Comparison of ENCODE assay signal across 8 cellular contexts in the genomic region with DNA sequence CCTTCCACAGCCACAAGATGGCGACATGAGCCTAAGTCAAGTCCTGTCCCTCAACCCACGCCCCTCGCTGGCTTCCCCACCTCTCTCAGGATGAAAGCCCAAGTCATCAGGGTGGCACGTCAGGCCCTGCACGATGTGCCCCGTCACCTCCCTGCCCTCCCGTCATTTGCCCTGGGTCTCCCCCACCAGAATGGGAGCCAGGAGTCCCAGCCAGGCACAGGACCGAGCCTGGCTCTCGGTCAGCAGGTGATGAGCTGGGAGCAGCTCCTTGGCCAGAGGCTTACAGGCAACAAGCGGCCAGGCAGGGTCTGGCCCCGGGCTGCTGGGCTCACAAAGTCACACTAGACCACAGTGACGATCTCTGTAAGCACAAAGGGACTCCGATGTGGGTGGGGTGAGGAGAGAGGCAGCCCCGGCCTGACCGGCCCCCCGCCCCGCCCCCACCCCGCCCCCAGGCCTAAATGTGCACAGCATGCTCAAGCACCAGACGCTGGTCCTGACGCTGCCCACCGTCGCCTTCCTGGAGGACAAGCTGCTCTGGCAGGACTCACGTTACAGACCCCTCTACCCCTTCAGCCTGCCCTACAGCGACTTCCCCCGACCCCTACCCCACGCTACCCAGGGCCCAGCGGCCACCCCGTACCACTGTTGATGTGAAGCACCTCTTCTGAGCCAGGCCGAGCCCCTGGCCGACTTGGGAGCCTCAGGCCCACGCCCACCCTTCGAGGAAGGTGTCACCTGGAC. TPM values are rescaled to one million over a fixed set of nuclear protein-coding genes. Genes with fewer than 3 reads are reported as not detected.
A peak's percentile ranks its signal among the peaks of the same experiment; 100 is the strongest.
DNase-seq lines count a peak whose midpoint lies in the region; ATAC-seq and TF ChIP-seq lines count a peak whose summit lies in the region.

No MANE protein-coding gene starts in this region.

- peaks cover 5 to 17% (median 8%) of the 10 kb centered on the region in 4 donors for H3K4me1 Mint-ChIP-seq in CD4-positive, alpha-beta memory T cell
- H3K4me1 Mint-ChIP-seq in naive thymus-derived CD4-positive, alpha-beta T cell = peaks cover 0 to 29% (median 4%) of the 10 kb centered on the region in 7 donors

- H3K4me2 ChIP-seq in OCI-LY3 (ENCODE audit: low read length) = no peak overlapping the region; the same call in 1 of the 2 replicates

- peaks cover 33% of the 10 kb centered on the region for H3K36me3 ChIP-seq in CD4-positive, alpha-beta memory T cell (ENCODE audit: insufficient read depth, low read length)
- H3K36me3 ChIP-seq in HUES48 (ENCODE audit: control insufficient read depth, insufficient read depth, low read length) = peaks cover 46% of the 10 kb centered on the region
- peaks cover 45% of the 10 kb centered on the region for H3K36me3 ChIP-seq in OCI-LY3 (replicated peaks; ENCODE audit: low read depth, low read length)
- peaks cover 0 to 51% (median 6%) of the 10 kb centered on the region in 3 experiments for H3K36me3 ChIP-seq in naive thymus-derived CD4-positive, alpha-beta T cell (ENCODE audit: control insufficient read depth in 2 of 3, insufficient read depth in 3 of 3, low read length in 3 of 3)

- peak overlapping the region in 4 of 7 donors; percentile 17 to 76 (median 54) for H3K27ac Mint-ChIP-seq in CD4-positive, alpha-beta memory T cell
- peak overlapping the region in 1 of 9 donors; percentile 87 for H3K27ac Mint-ChIP-seq in naive thymus-derived CD4-positive, alpha-beta T cell

- H3K4me1 ChIP-seq in CD4-positive, alpha-beta memory T cell (ENCODE audit: insufficient read depth, low read length) = peaks cover 20% of the 10 kb centered on the region
- H3K4me1 ChIP-seq in HUES48 (ENCODE audit: control insufficient read depth, insufficient read depth, low read length) = no peaks in the 10 kb centered on the region
- peaks cover 3% of the 10 kb centered on the region; the same call in 1 of the 2 replicates for H3K4me1 ChIP-seq in OCI-LY3 (ENCODE audit: low read length)
- no peaks in the 10 kb centered on the region for H3K4me1 ChIP-seq in naive thymus-derived CD4-positive, alpha-beta T cell (ENCODE audit: control insufficient read depth in 2 of 2, insufficient read depth in 2 of 2, low read length in 2 of 2)

- CTCF ChIA-PET in CD4-positive, alpha-beta memory T cell (lab: Charles Lee; ENCODE audit: partially characterized antibody) = interaction anchor here (0.6 to 4.8 kb wide), 35 partner anchors 9 to 328 kb away, joined by 3 to 80 read pairs (median 4); a partner anchor contains a TSS
- CTCF ChIA-PET in naive thymus-derived CD4-positive, alpha-beta T cell (lab: Charles Lee) = interaction anchor here (0.5 to 4.6 kb wide), 14 partner anchors 9 to 156 kb away, joined by 3 to 40 read pairs (median 5); a partner anchor contains a TSS

- H2AFZ ChIP-seq in OCI-LY3 (ENCODE audit: low read depth, low read length) = no peak overlapping the region

- H3K27me3 Mint-ChIP-seq in CD4-positive, alpha-beta memory T cell = no peaks in the 10 kb centered on the region
- H3K27me3 Mint-ChIP-seq in naive thymus-derived CD4-positive, alpha-beta T cell = no peaks in the 10 kb centered on the region

- POLR2A ChIA-PET in CD4-positive, alpha-beta memory T cell (lab: Charles Lee; ENCODE audit: partially characterized antibody) = interaction anchor here (0.7 to 3.6 kb wide), 13 partner anchors 7 to 436 kb away, joined by 3 to 36 read pairs (median 5); a partner anchor contains a TSS
- POLR2A ChIA-PET in naive thymus-derived CD4-positive, alpha-beta T cell (lab: Charles Lee) = interaction anchor here (0.6 to 1.1 kb wide), 5 partner anchors 28 to 163 kb away, joined by 3 to 5 read pairs (median 3); a partner anchor contains a TSS

- intact Hi-C loops in CD4-positive, alpha-beta memory T cell (cut with micrococcal nuclease) = loop anchor here (1.0 kb wide), 1 partner anchor 130 kb away; no protein-coding TSS in a partner anchor
- intact Hi-C loops in naive thymus-derived CD4-positive, alpha-beta T cell (cut with micrococcal nuclease) = loop anchor here (1.0 to 10.0 kb wide), 3 partner anchors 10 to 445 kb away; a partner anchor contains a TSS

- H3K79me2 ChIP-seq in OCI-LY3 (ENCODE audit: low read length) = peaks cover 5% of the 10 kb centered on the region; the same call in 1 of the 2 replicates

- TF ChIP-seq CTCF in OCI-LY3 (IDR thresholded peaks at IDR 0.05; ENCODE audit: low read depth, low read length) = peak; percentile 77

- ATAC-seq in esophagus mucosa (peak; percentile 70), HG03025 (IDR thresholded peaks at IDR 0.05; ENCODE audit: low FRiP score, unreplicated experiment) (no peak)
- peak; percentile 95 for ATAC-seq in naive thymus-derived CD4-positive, alpha-beta T cell

- no peak overlapping the region for H3K4me3 ChIP-seq in CD4-positive, alpha-beta memory T cell (ENCODE audit: low read length in 2 of 2)
- no peak overlapping the region for H3K4me3 ChIP-seq in HUES48 (ENCODE audit: low read depth, low read length)
- H3K4me3 ChIP-seq in OCI-LY3 (ENCODE audit: low read length) = no peak overlapping the region
- H3K4me3 ChIP-seq in naive thymus-derived CD4-positive, alpha-beta T cell (ENCODE audit: low read length) = no peak overlapping the region

- H3K9me3 Mint-ChIP-seq in CD4-positive, alpha-beta memory T cell = no peaks in the 10 kb centered on the region
- H3K9me3 Mint-ChIP-seq in naive thymus-derived CD4-positive, alpha-beta T cell = no peaks in the 10 kb centered on the region

- H3K27ac ChIP-seq in CD4-positive, alpha-beta memory T cell (ENCODE audit: low read depth, low read length) = peak overlapping the region; percentile 16
- H3K27ac ChIP-seq in HUES48 (ENCODE audit: low read depth, low read length) (peak overlapping the region; percentile 42), OCI-LY3 (ENCODE audit: low read length) (no peak overlapping the region)
- no peak overlapping the region for H3K27ac ChIP-seq in naive thymus-derived CD4-positive, alpha-beta T cell (ENCODE audit: low read depth, low read length)

- H3K9me3 ChIP-seq in CD4-positive, alpha-beta memory T cell (ENCODE audit: control insufficient read depth in 1 of 2, low read length in 2 of 2) = no peaks in the 10 kb centered on the region
- H3K9me3 ChIP-seq in HUES48 (ENCODE audit: control insufficient read depth, insufficient read depth, low read length) = no peaks in the 10 kb centered on the region
- no peaks in the 10 kb centered on the region for H3K9me3 ChIP-seq in OCI-LY3 (ENCODE audit: insufficient read depth, low read length)
- H3K9me3 ChIP-seq in naive thymus-derived CD4-positive, alpha-beta T cell (ENCODE audit: control insufficient read depth in 2 of 3, low read length in 3 of 3) = no peaks in the 10 kb centered on the region

- no peaks in the 10 kb centered on the region for H4K20me1 ChIP-seq in OCI-LY3 (ENCODE audit: insufficient read depth, low read length)

- no peaks in the 10 kb centered on the region for H3K27me3 ChIP-seq in CD4-positive, alpha-beta memory T cell (ENCODE audit: insufficient read depth, low read length)
- H3K27me3 ChIP-seq in HUES48 (ENCODE audit: control insufficient read depth, insufficient read depth, low read length) (no peaks in the 10 kb centered on the region), OCI-LY3 (ENCODE audit: low read depth, low read length) (no peaks in the 10 kb centered on the region)
- no peaks in the 10 kb centered on the region for H3K27me3 ChIP-seq in naive thymus-derived CD4-positive, alpha-beta T cell (ENCODE audit: control insufficient read depth in 2 of 2, insufficient read depth in 2 of 2, low read length in 2 of 2)

- peaks cover 21 to 42% of the 10 kb centered on the region in 2 donors for H3K36me3 Mint-ChIP-seq in CD4-positive, alpha-beta memory T cell
- H3K36me3 Mint-ChIP-seq in naive thymus-derived CD4-positive, alpha-beta T cell = peaks cover 14 to 31% (median 17%) of the 10 kb centered on the region in 5 donors

- peak; percentile 82 to 94 (median 86) for DNase-seq in CD4-positive, alpha-beta memory T cell
- DNase-seq in activated CD8-positive, alpha-beta memory T cell treated with anti-CD3 and anti-CD28 coated beads, Interleukin-2, amount 50 U/mL, for 4 hours = peak; percentile 87
- DNase-seq in naive thymus-derived CD4-positive, alpha-beta T cell = peak; percentile 61 to 88 (median 82)
- DNase-seq in stimulated activated CD8-positive, alpha-beta memory T cell treated with anti-CD3 and anti-CD28 coated beads, Interleukin-7, amount 100 ng/mL, for 48 hours (ENCODE audit: extremely low read depth in 1 of 2, low read depth in 1 of 2) = peak; percentile 70 to 98

- H3K9ac ChIP-seq in HUES48 (ENCODE audit: low read depth, low read length) (no peak overlapping the region), OCI-LY3 (ENCODE audit: low read length) (no peak overlapping the region)

- peak overlapping the region in 1 of 8 donors; percentile 68 for H3K4me3 Mint-ChIP-seq in CD4-positive, alpha-beta memory T cell
- peak overlapping the region in 1 of 10 donors; percentile 49 for H3K4me3 Mint-ChIP-seq in naive thymus-derived CD4-positive, alpha-beta T cell

RNA-seq across cellular contexts. Expression of a gene that starts 7.3 kb away (rescaled TPM):
- 10 to 100 TPM; 42.7 to 44.6 TPM for total RNA-seq in CD4-positive, alpha-beta memory T cell
- polyA plus RNA-seq in CD4-positive, alpha-beta memory T cell = 10 to 100 TPM; 28.9 to 37.1 TPM
- total RNA-seq in esophagus mucosa = 68.7 TPM
- total RNA-seq in naive thymus-derived CD4-positive, alpha-beta T cell = 10 to 100 TPM; 36.8 to 70.5 (median 43.0) TPM
- 10 to 100 TPM; 24.9 to 34.1 TPM for polyA plus RNA-seq in naive thymus-derived CD4-positive, alpha-beta T cell

RNA-seq across cellular contexts. Expression of a gene that starts 11.6 kb away (rescaled TPM):
- 1 to 10 TPM; 7.5 to 8.2 TPM for total RNA-seq in CD4-positive, alpha-beta memory T cell
- polyA plus RNA-seq in CD4-positive, alpha-beta memory T cell = 1 to 10 TPM; 2.5 to 8.1 TPM
- total RNA-seq in esophagus mucosa = 3.5 TPM
- total RNA-seq in naive thymus-derived CD4-positive, alpha-beta T cell = 10 to 100 TPM in 3 of 5 experiments, 1 to 10 TPM in 2; 3.6 to 47.2 (median 16.3) TPM
- 1 to 10 TPM; 1.2 to 3.9 TPM for polyA plus RNA-seq in naive thymus-derived CD4-positive, alpha-beta T cell

RNA-seq across cellular contexts. Expression of a gene that starts 27.4 kb away (rescaled TPM):
- 1 to 10 TPM in 1 of 2 experiments, under 1 TPM in 1; 0.70 to 1.3 TPM for total RNA-seq in CD4-positive, alpha-beta memory T cell
- polyA plus RNA-seq in CD4-positive, alpha-beta memory T cell = 1 to 10 TPM in 1 of 2 donors, not detected in 1; 1.5 TPM
- not detected for total RNA-seq in esophagus mucosa
- total RNA-seq in naive thymus-derived CD4-positive, alpha-beta T cell = 1 to 10 TPM in 3 of 5 experiments, under 1 TPM in 2; 0.40 to 3.7 (median 1.2) TPM
- polyA plus RNA-seq in naive thymus-derived CD4-positive, alpha-beta T cell = under 1 TPM; 0.52 to 0.55 TPM

RNA-seq across cellular contexts. Expression of a gene that starts 28.2 kb away (rescaled TPM):
- 1 to 10 TPM; 9.0 to 9.4 TPM for total RNA-seq in CD4-positive, alpha-beta memory T cell
- polyA plus RNA-seq in CD4-positive, alpha-beta memory T cell = 1 to 10 TPM; 1.4 to 2.3 TPM
- 2.5 TPM for total RNA-seq in esophagus mucosa
- 1 to 10 TPM; 3.4 to 6.8 (median 5.2) TPM for total RNA-seq in naive thymus-derived CD4-positive, alpha-beta T cell
- under 1 TPM; 0.64 to 0.81 TPM for polyA plus RNA-seq in naive thymus-derived CD4-positive, alpha-beta T cell

RNA-seq across cellular contexts. Expression of a gene that starts 30.4 kb away (rescaled TPM):
- under 1 TPM in 1 of 2 experiments, not detected in 1; 0.36 TPM for total RNA-seq in CD4-positive, alpha-beta memory T cell
- polyA plus RNA-seq in CD4-positive, alpha-beta memory T cell = under 1 TPM in 1 of 2 donors, not detected in 1; 0.20 TPM
- 1.3 TPM for total RNA-seq in esophagus mucosa
- total RNA-seq in naive thymus-derived CD4-positive, alpha-beta T cell = 1 to 10 TPM in 1 of 5 experiments, under 1 TPM in 2, not detected in 2; 0.46 to 2.4 (median 0.48) TPM
- not detected for polyA plus RNA-seq in naive thymus-derived CD4-positive, alpha-beta T cell

Comparison
In these comparisons a context has a peak if more than half of its experiments do, and no peak if none do; other contexts are left out.
1. H3K27ac ChIP-seq: peak in CD4-positive, alpha-beta memory T cell (single experiment) and HUES48 (single experiment); none in OCI-LY3 (single experiment) and naive thymus-derived CD4-positive, alpha-beta T cell (single experiment).
2. Peak in every context shown above with its lines, with median percentiles within 50 percentile points of each other: DNase-seq.